15 cellular contexts compared by ENCODE assay signal in the genomic region with DNA sequence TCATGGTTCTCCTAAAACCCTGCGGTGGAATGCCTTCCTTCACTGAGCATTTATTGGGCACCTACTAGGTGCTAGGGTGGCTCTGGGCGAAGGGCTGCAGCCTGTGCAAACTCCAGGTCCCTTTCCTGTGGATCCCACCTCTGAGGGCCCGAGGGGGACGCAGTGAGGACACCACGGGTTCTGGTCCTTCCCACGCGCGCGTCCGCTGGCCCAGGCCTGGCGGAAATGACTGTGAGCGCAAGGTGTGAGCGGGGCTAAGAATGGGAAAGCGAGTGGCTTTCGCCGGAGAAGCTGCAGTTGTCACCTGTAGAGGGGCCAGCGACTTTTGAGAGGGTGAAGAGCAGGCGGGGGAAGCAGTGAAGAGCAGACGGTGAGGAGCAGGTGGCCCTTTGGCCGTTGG. TPM values are rescaled to one million over a fixed set of nuclear protein-coding genes. Genes with fewer than 3 reads are reported as not detected.
"Had no signal": no experiment of that assay in that cellular context is flagged by ENCODE, and none has a peak within 500 bp of the region (broad histone marks: within the 10 kb centered on the region; RNA-seq: fewer than 3 reads in every experiment).

No MANE protein-coding gene starts in this region.

RNA-seq across cellular contexts. Expression of a gene that starts 55.1 kb away (rescaled TPM):
- total RNA-seq: activated B cell treated with CpG ODN at 0.5 μM for 24 hours; activated CD4-positive, alpha-beta memory T cell treated with anti-CD3 and anti-CD28 coated beads for 36 hours; activated CD4-positive, alpha-beta T cell treated with anti-CD3 and anti-CD28 coated beads, Interleukin-2, amount 10 ng/mL, durations not matched to agents 24 days and 14 days; activated CD8-positive, alpha-beta memory T cell treated with anti-CD3 and anti-CD28 coated beads for 36 hours; activated CD8-positive, alpha-beta T cell treated with anti-CD3 and anti-CD28 coated beads for 36 hours; activated naive CD4-positive, alpha-beta T cell treated with anti-CD3 and anti-CD28 coated beads for 36 hours; activated naive CD4-positive, alpha-beta T cell treated with anti-CD3 and anti-CD28 coated beads, Interleukin-2, amount 50 U/mL, for 72 hours; activated naive CD8-positive, alpha-beta T cell treated with anti-CD3 and anti-CD28 coated beads, Interleukin-2, amount 10 ng/mL, durations not matched to agents 7 days and 5 days; activated T-cell treated with anti-CD3 and anti-CD28 coated beads, Interleukin-2, amount 50 U/mL, for 4 hours; activated T-cell treated with anti-CD3 and anti-CD28 coated beads, Interleukin-2, amount 50 U/mL, for 72 hours; activated T-helper 1 cell treated with anti-CD3 and anti-CD28 coated beads, Interleukin-12 subunit alpha, Interleukin-12 subunit beta, Interleukin-2, Interleukin-4 antibody, amounts not matched to agents 30 ng/mL and 10 ng/mL and 1 ng/mL, durations not matched to agents 14 hours and 24 hours and 36 hours; activated T-helper 17 cell treated with anti-CD3 and anti-CD28 coated beads, Interleukin-2, amount 50 U/mL, for 72 hours; ascending aorta; bronchial epithelial cell; cardiac muscle cell had no signal
- polyA plus RNA-seq: cardiac muscle cell had no signal
